Comparison of ENCODE assay signal across 2 cellular contexts in genomic region chr4:68891679-68892078, GRCh38.
TF ChIP-seq lines count a peak whose summit lies in the region.

No MANE protein-coding gene starts in this region.

TF ChIP-seq in liver, 16 proteins besides CTCF, POLR2A, EP300 and RAD21 (continued from another document):
- no peak for TF ChIP-seq TAF1 (conservative IDR thresholded peaks at IDR 0.05)
- no peak for TF ChIP-seq HNF4G (IDR thresholded peaks at IDR 0.05)
- no peak for TF ChIP-seq ATF3 (IDR thresholded peaks at IDR 0.05)
- no peak for TF ChIP-seq ZBTB33 (IDR thresholded peaks at IDR 0.05)
- TF ChIP-seq REST (IDR thresholded peaks at IDR 0.05), result no peak
- TF ChIP-seq YY1 (IDR thresholded peaks at IDR 0.05), result no peak
- no peak for TF ChIP-seq GABPA (IDR thresholded peaks at IDR 0.05 in 1 of 2, conservative IDR thresholded peaks at IDR 0.05 in 1 of 2)
- no peak for TF ChIP-seq EGR1 (IDR thresholded peaks at IDR 0.05; ENCODE audit: low read depth in 2 of 2)
- TF ChIP-seq NR2F2 (IDR thresholded peaks at IDR 0.05), result no peak
- no peak for TF ChIP-seq SP1 (IDR thresholded peaks at IDR 0.05)
- TF ChIP-seq RXRA (IDR thresholded peaks at IDR 0.05), result no peak

TF ChIP-seq in HepG2, 621 proteins besides CTCF, POLR2A, EP300 and RAD21:
- TF ChIP-seq HNF1B (CRISPR knock-in tag; IDR thresholded peaks at IDR 0.05) (no peak), ADNP (CRISPR knock-in tag; IDR thresholded peaks at IDR 0.05) (no peak), CC2D1A (CRISPR knock-in tag; IDR thresholded peaks at IDR 0.05) (no peak), HNRNPLL (IDR thresholded peaks at IDR 0.05; ENCODE audit: low read depth, low read length, poor library complexity, severe bottlenecking) (no peak), MAFG (CRISPR knock-in tag; IDR thresholded peaks at IDR 0.05) (no peak), GTF2F1 (IDR thresholded peaks at IDR 0.05; ENCODE audit: low read length) (no peak), GMEB2 (CRISPR knock-in tag; IDR thresholded peaks at IDR 0.05; ENCODE audit: low read depth) (no peak), ZNF496 (CRISPR knock-in tag; IDR thresholded peaks at IDR 0.05; ENCODE audit: insufficient replicate concordance) (no peak), GABPA (IDR thresholded peaks at IDR 0.05; ENCODE audit: low read depth, low read length) (no peak), GABPA (CRISPR knock-in tag; IDR thresholded peaks at IDR 0.05; ENCODE audit: low read depth) (no peak), ZKSCAN1 (IDR thresholded peaks at IDR 0.05; ENCODE audit: low read length) (no peak), POLR2AphosphoS2 (IDR thresholded peaks at IDR 0.05; ENCODE audit: low read depth, low read length) (no peak), HNRNPL (IDR thresholded peaks at IDR 0.05; ENCODE audit: low read depth, low read length) (no peak), FOXK1 (CRISPR knock-in tag; IDR thresholded peaks at IDR 0.05; ENCODE audit: borderline replicate concordance, low read depth) (no peak), ZNF883 (CRISPR knock-in tag; IDR thresholded peaks at IDR 0.05; ENCODE audit: not compliant biosample characterization) (no peak), ZSCAN21 (CRISPR knock-in tag; IDR thresholded peaks at IDR 0.05; ENCODE audit: borderline replicate concordance) (no peak), PHF21A (CRISPR knock-in tag; IDR thresholded peaks at IDR 0.05) (no peak)
